ENCODE assay signal across 22 cellular contexts in the genomic region with DNA sequence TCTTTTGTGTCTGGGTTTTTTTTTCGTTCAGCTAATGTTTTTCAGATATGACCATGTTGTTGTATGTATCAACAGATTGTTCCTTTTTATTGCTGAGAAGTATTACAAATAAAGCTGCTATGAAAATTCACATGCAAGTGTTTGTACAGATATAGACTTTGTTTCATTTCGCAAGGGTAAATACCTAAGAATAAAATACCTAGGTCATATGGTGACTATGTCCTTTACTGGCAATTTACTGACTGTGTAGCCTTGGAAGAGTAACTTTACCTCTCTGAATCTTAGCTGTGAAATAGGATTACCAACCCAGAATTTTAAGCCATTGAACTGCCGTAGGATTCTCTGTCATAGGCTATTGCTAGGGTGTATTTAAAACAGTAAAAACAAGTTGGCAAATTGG. TPM values are rescaled to one million over a fixed set of nuclear protein-coding genes. Genes with fewer than 3 reads are reported as not detected.
DNase-seq lines count a peak whose midpoint lies in the region; ATAC-seq and TF ChIP-seq lines count a peak whose summit lies in the region.
"Had no signal": no experiment of that assay in that cellular context is flagged by ENCODE, and none has a peak within 500 bp of the region (broad histone marks: within the 10 kb centered on the region; RNA-seq: fewer than 3 reads in every experiment).

No MANE protein-coding gene starts in this region.

- H3K9me3 ChIP-seq in CD4-positive, CD25-positive, alpha-beta regulatory T cell (ENCODE audit: control insufficient read depth in 2 of 2, low read length in 2 of 2), result no peaks in the 10 kb centered on the region
- H3K9me3 ChIP-seq in OCI-LY3 (ENCODE audit: insufficient read depth, low read length) (no peaks in the 10 kb centered on the region), mucosa of rectum (ENCODE audit: control insufficient read depth in 2 of 2, low read length in 2 of 2) (no peaks in the 10 kb centered on the region)
- H3K9me3 ChIP-seq: A549; BE2C; BLaER1 treated with 17β-estradiol and CSF1 and Interleukin-3, amounts not matched to agents 10 nM and 100 nM; Caco-2 had no signal

- no peak for DNase-seq in CD4-positive, CD25-positive, alpha-beta regulatory T cell
- DNase-seq in effector memory CD8-positive, alpha-beta T cell, result no peak
- no peak for DNase-seq in NCI-H1048 (lab: John Stamatoyannopoulos, UW)
- DNase-seq in activated CD4-positive, alpha-beta T cell treated with anti-CD3 and anti-CD28 coated beads for 1 hour, result no peak
- no peak for DNase-seq in foreskin keratinocyte
- DNase-seq: 8988T; ACHN; AML-193; BE2C; Caco-2; CD4-positive, alpha-beta memory T cell; DMS153; DND-41; H9 had no signal

- H3K9me3 Mint-ChIP-seq in CD4-positive, CD25-positive, alpha-beta regulatory T cell, result peaks cover 0 to 3% (median 0%) of the 10 kb centered on the region in 7 donors
- H3K9me3 Mint-ChIP-seq in effector memory CD8-positive, alpha-beta T cell, result no peaks in the 10 kb centered on the region
- H3K9me3 Mint-ChIP-seq: GM23338 had no signal

- no peaks in the 10 kb centered on the region for H3K27me3 Mint-ChIP-seq in CD4-positive, CD25-positive, alpha-beta regulatory T cell
- peaks cover 8 to 12% of the 10 kb centered on the region in 2 donors for H3K27me3 Mint-ChIP-seq in effector memory CD8-positive, alpha-beta T cell
- H3K27me3 Mint-ChIP-seq: CD4-positive, alpha-beta memory T cell had no signal

- H3K4me3 Mint-ChIP-seq in CD4-positive, CD25-positive, alpha-beta regulatory T cell, result no peak overlapping the region
- H3K4me3 Mint-ChIP-seq in effector memory CD8-positive, alpha-beta T cell, result no peak overlapping the region
- H3K4me3 Mint-ChIP-seq: CD14-positive monocyte; CD4-positive, alpha-beta memory T cell; GM23338; H9 had no signal

- TF ChIP-seq CTCF in OCI-LY3 (IDR thresholded peaks at IDR 0.05; ENCODE audit: low read depth, low read length), result no peak
- TF ChIP-seq CTCF in foreskin keratinocyte (conservative IDR thresholded peaks at IDR 0.05), result no peak

- no peaks in the 10 kb centered on the region for H3K36me3 Mint-ChIP-seq in CD4-positive, CD25-positive, alpha-beta regulatory T cell
- no peaks in the 10 kb centered on the region for H3K36me3 Mint-ChIP-seq in effector memory CD8-positive, alpha-beta T cell (ENCODE audit: insufficient read depth)
- H3K36me3 Mint-ChIP-seq: CD14-positive monocyte; CD4-positive, alpha-beta memory T cell had no signal

- H3K4me2 ChIP-seq in OCI-LY3 (ENCODE audit: low read length), result peak overlapping the region; percentile 47; the same call in 1 of the 2 replicates
- H3K4me2 ChIP-seq: A549; BLaER1 treated with 17β-estradiol and CSF1 and Interleukin-3, amounts not matched to agents 10 nM and 100 nM; GM23338 had no signal

- no peaks in the 10 kb centered on the region for H3K79me2 ChIP-seq in OCI-LY3 (ENCODE audit: low read length)

- peak overlapping the region in 2 of 3 donors; percentile 28 to 68 for H3K27ac Mint-ChIP-seq in CD4-positive, CD25-positive, alpha-beta regulatory T cell
- peak overlapping the region; percentile 9 to 26 for H3K27ac Mint-ChIP-seq in effector memory CD8-positive, alpha-beta T cell
- H3K27ac Mint-ChIP-seq: CD14-positive monocyte, GM23338, H9 had no signal

- peaks cover 6 to 15% (median 9%) of the 10 kb centered on the region in 4 donors for H3K4me1 Mint-ChIP-seq in CD4-positive, CD25-positive, alpha-beta regulatory T cell
- peaks cover 4 to 6% of the 10 kb centered on the region in 2 donors for H3K4me1 Mint-ChIP-seq in effector memory CD8-positive, alpha-beta T cell (ENCODE audit: low read depth in 2 of 2)

- ATAC-seq in CD4-positive, CD25-positive, alpha-beta regulatory T cell (ENCODE audit: low read depth in 2 of 2), result no peak
- ATAC-seq in effector memory CD8-positive, alpha-beta T cell (replicated peaks), result no peak
- no peak for ATAC-seq in HG02885 (IDR thresholded peaks at IDR 0.05; ENCODE audit: poor library complexity, unreplicated experiment)
- ATAC-seq in foreskin keratinocyte, result no peak
- ATAC-seq: A549, GM23338, HCT116 had no signal

- no peaks in the 10 kb centered on the region for H4K20me1 ChIP-seq in OCI-LY3 (ENCODE audit: insufficient read depth, low read length)
- H4K20me1 ChIP-seq: BLaER1 treated with 17β-estradiol and CSF1 and Interleukin-3, amounts not matched to agents 10 nM and 100 nM had no signal

- H3K4me3 ChIP-seq in CD4-positive, CD25-positive, alpha-beta regulatory T cell (ENCODE audit: low read depth, low read length), result no peak overlapping the region
- no peak overlapping the region for H3K4me3 ChIP-seq in OCI-LY3 (ENCODE audit: low read length)
- H3K4me3 ChIP-seq in mucosa of rectum (ENCODE audit: low read length in 2 of 2), result no peak overlapping the region
- H3K4me3 ChIP-seq: A549; BLaER1 treated with 17β-estradiol and CSF1 and Interleukin-3, amounts not matched to agents 10 nM and 100 nM; GM23338 had no signal

- peak overlapping the region; percentile 12; the same call in 1 of the 2 replicates for H2AFZ ChIP-seq in OCI-LY3 (ENCODE audit: low read depth, low read length)
- H2AFZ ChIP-seq: GM23338 had no signal

- H3K9ac ChIP-seq in OCI-LY3 (ENCODE audit: low read length) (no peak overlapping the region), mucosa of rectum (ENCODE audit: low read depth in 1 of 2, low read length in 2 of 2) (no peak overlapping the region)
- H3K9ac ChIP-seq: BLaER1 treated with 17β-estradiol and CSF1 and Interleukin-3, amounts not matched to agents 10 nM and 100 nM had no signal

- H3K4me1 ChIP-seq in CD4-positive, CD25-positive, alpha-beta regulatory T cell (ENCODE audit: control insufficient read depth, insufficient read depth, low read length, poor library complexity, severe bottlenecking), result no peaks in the 10 kb centered on the region
- H3K4me1 ChIP-seq in OCI-LY3 (ENCODE audit: low read length), result peaks cover 46% of the 10 kb centered on the region
- H3K4me1 ChIP-seq in mucosa of rectum (ENCODE audit: control insufficient read depth in 2 of 2, insufficient read depth in 2 of 2, low read length in 2 of 2), result peaks cover 4 to 13% of the 10 kb centered on the region in 2 donors
- peaks cover 5% of the 10 kb centered on the region for H3K4me1 ChIP-seq in foreskin keratinocyte
- H3K4me1 ChIP-seq: BE2C, Caco-2 had no signal

- H3K36me3 ChIP-seq in CD4-positive, CD25-positive, alpha-beta regulatory T cell (ENCODE audit: control insufficient read depth, insufficient read depth, low read length), result no peaks in the 10 kb centered on the region
- H3K36me3 ChIP-seq in OCI-LY3 (replicated peaks; ENCODE audit: low read depth, low read length) (no peaks in the 10 kb centered on the region), mucosa of rectum (ENCODE audit: control insufficient read depth in 2 of 2, insufficient read depth in 2 of 2, low read length in 2 of 2) (no peaks in the 10 kb centered on the region)
- H3K36me3 ChIP-seq: BE2C; BLaER1 treated with 17β-estradiol and CSF1 and Interleukin-3, amounts not matched to agents 10 nM and 100 nM had no signal

- H3K27me3 ChIP-seq in CD4-positive, CD25-positive, alpha-beta regulatory T cell (ENCODE audit: control insufficient read depth, insufficient read depth, low read length), result peaks cover 4% of the 10 kb centered on the region
- no peaks in the 10 kb centered on the region for H3K27me3 ChIP-seq in OCI-LY3 (ENCODE audit: low read depth, low read length)
- H3K27me3 ChIP-seq in mucosa of rectum (ENCODE audit: control insufficient read depth in 2 of 2, insufficient read depth in 2 of 2, low read length in 2 of 2), result no peaks in the 10 kb centered on the region
- peaks cover 2% of the 10 kb centered on the region for H3K27me3 ChIP-seq in foreskin keratinocyte
- H3K27me3 ChIP-seq: BE2C; BLaER1 treated with 17β-estradiol and CSF1 and Interleukin-3, amounts not matched to agents 10 nM and 100 nM had no signal

- no peak overlapping the region for H3K27ac ChIP-seq in CD4-positive, CD25-positive, alpha-beta regulatory T cell (ENCODE audit: insufficient read depth, low read length, poor library complexity, severe bottlenecking)
- H3K27ac ChIP-seq in OCI-LY3 (ENCODE audit: low read length) (peak overlapping the region; percentile 91), mucosa of rectum (ENCODE audit: low read depth in 2 of 2, low read length in 2 of 2) (peak overlapping the region; percentile 11 to 60), foreskin keratinocyte (no peak overlapping the region)
- H3K27ac ChIP-seq: A549; BLaER1 treated with 17β-estradiol and CSF1 and Interleukin-3, amounts not matched to agents 10 nM and 100 nM had no signal

RNA-seq across cellular contexts. Expression of a gene that starts 19.0 kb away (rescaled TPM):
- 0.52 TPM for total RNA-seq in CD4-positive, CD25-positive, alpha-beta regulatory T cell
- polyA plus RNA-seq in CD4-positive, CD25-positive, alpha-beta regulatory T cell, result 1 to 10 TPM in 1 of 4 donors, under 1 TPM in 3; 0.17 to 1.1 (median 0.42) TPM
- total RNA-seq in foreskin keratinocyte, result 0.04 TPM in 1 of 2 replicates, not detected in the other
- 0.02 and 0.07 TPM in 2 replicates for polyA plus RNA-seq in foreskin keratinocyte
- polyA plus RNA-seq: CD14-positive monocyte had no signal

RNA-seq across cellular contexts. Expression of a gene that starts 38.2 kb away (rescaled TPM):
- total RNA-seq in CD4-positive, CD25-positive, alpha-beta regulatory T cell, result 47.4 TPM
- polyA plus RNA-seq in CD4-positive, CD25-positive, alpha-beta regulatory T cell, result 100 to 1,000 TPM in 2 of 4 donors, 10 to 100 TPM in 2; 94.7 to 116 (median 101) TPM
- 72.5 and 76.1 TPM in 2 replicates for total RNA-seq in foreskin keratinocyte
- polyA plus RNA-seq in foreskin keratinocyte, result 77.3 and 88.4 TPM in 2 replicates

Comparison
In these comparisons a context has a peak if more than half of its experiments do, and no peak if none do; other contexts are left out.
1. H3K27ac ChIP-seq: peak in OCI-LY3 (single experiment) and mucosa of rectum (2 of 2); none in CD4-positive, CD25-positive, alpha-beta regulatory T cell (single experiment) and foreskin keratinocyte (single experiment).